Comparison of ENCODE assay signal across 43 cellular contexts in genomic region chr17:41453069-41453468, GRCh38. TPM values are rescaled to one million over a fixed set of nuclear protein-coding genes. Genes with fewer than 3 reads are reported as not detected.
"Had no signal": no experiment of that assay in that cellular context is flagged by ENCODE, and none has a peak within 500 bp of the region (broad histone marks: within the 10 kb centered on the region; RNA-seq: fewer than 3 reads in every experiment).

No MANE protein-coding gene starts in this region.

- H3K4me3 Mint-ChIP-seq: activated naive CD4-positive, alpha-beta T cell treated with anti-CD3 and anti-CD28 coated beads for 36 hours; activated naive CD4-positive, alpha-beta T cell treated with anti-CD3 and anti-CD28 coated beads, Interleukin-2, amount 10 ng/mL, durations not matched to agents 7 days and 5 days; activated naive CD4-positive, alpha-beta T cell treated with anti-CD3 and anti-CD28 coated beads, Interleukin-2, amount 50 U/mL, for 24 hours; activated naive CD8-positive, alpha-beta T cell; activated naive CD8-positive, alpha-beta T cell treated with anti-CD3 and anti-CD28 coated beads for 36 hours; activated naive CD8-positive, alpha-beta T cell treated with anti-CD3 and anti-CD28 coated beads, Interleukin-2, amount 10 ng/mL, durations not matched to agents 7 days and 5 days; activated naive CD8-positive, alpha-beta T cell treated with anti-CD3 and anti-CD28 coated beads, Interleukin-2, amount 50 U/mL, for 24 hours; activated T-cell treated with anti-CD3 and anti-CD28 coated beads, Interleukin-2, amount 50 U/mL, for 24 hours; activated T-cell treated with anti-CD3 and anti-CD28 coated beads, Interleukin-2, amount 50 U/mL, for 4 hours; activated T-cell treated with anti-CD3 and anti-CD28 coated beads, Interleukin-2, amount 50 U/mL, for 72 hours; activated T-helper 1 cell treated with anti-CD3 and anti-CD28 coated beads, Interleukin-12 subunit alpha, Interleukin-12 subunit beta, Interleukin-2, Interleukin-4 antibody, amounts not matched to agents 30 ng/mL and 10 ng/mL and 1 ng/mL, durations not matched to agents 14 hours and 24 hours and 36 hours; activated T-helper 17 cell treated with anti-CD3 and anti-CD28 coated beads, Interleukin-2, amount 50 U/mL, for 72 hours; brain; central memory CD8-positive, alpha-beta T cell had no signal

- H3K9me3 Mint-ChIP-seq: activated naive CD4-positive, alpha-beta T cell treated with anti-CD3 and anti-CD28 coated beads for 36 hours; activated naive CD4-positive, alpha-beta T cell treated with anti-CD3 and anti-CD28 coated beads, Interleukin-2, amount 10 ng/mL, durations not matched to agents 7 days and 5 days; activated naive CD4-positive, alpha-beta T cell treated with anti-CD3 and anti-CD28 coated beads, Interleukin-2, amount 50 U/mL, for 24 hours; activated naive CD4-positive, alpha-beta T cell treated with anti-CD3 and anti-CD28 coated beads, Interleukin-2, amount 50 U/mL, for 72 hours; activated naive CD8-positive, alpha-beta T cell treated with anti-CD3 and anti-CD28 coated beads for 36 hours; activated naive CD8-positive, alpha-beta T cell treated with anti-CD3 and anti-CD28 coated beads, Interleukin-2, amount 10 ng/mL, durations not matched to agents 7 days and 5 days; activated naive CD8-positive, alpha-beta T cell treated with anti-CD3 and anti-CD28 coated beads, Interleukin-2, amount 50 U/mL, for 24 hours; activated T-cell treated with anti-CD3 and anti-CD28 coated beads, Interleukin-2, amount 50 U/mL, for 24 hours; activated T-cell treated with anti-CD3 and anti-CD28 coated beads, Interleukin-2, amount 50 U/mL, for 4 hours; activated T-helper 1 cell treated with anti-CD3 and anti-CD28 coated beads, Interleukin-12 subunit alpha, Interleukin-12 subunit beta, Interleukin-2, Interleukin-4 antibody, amounts not matched to agents 30 ng/mL and 10 ng/mL and 1 ng/mL, durations not matched to agents 14 hours and 24 hours and 36 hours; activated T-helper 17 cell treated with anti-CD3 and anti-CD28 coated beads, Interleukin-2, amount 50 U/mL, for 72 hours; activated T-helper 2 cell treated with anti-CD3 and anti-CD28 coated beads, Interferon-gamma antibody, Interleukin-2, Interleukin-4, amounts not matched to agents 10 μg/mL and 5 μg/mL and 100 μg/mL, durations not matched to agents 14 hours and 24 hours and 36 hours; central memory CD8-positive, alpha-beta T cell had no signal

- H3K27me3 Mint-ChIP-seq: activated naive CD4-positive, alpha-beta T cell treated with anti-CD3 and anti-CD28 coated beads, Interleukin-2, amount 50 U/mL, for 24 hours; activated naive CD8-positive, alpha-beta T cell; activated naive CD8-positive, alpha-beta T cell treated with anti-CD3 and anti-CD28 coated beads for 36 hours; activated naive CD8-positive, alpha-beta T cell treated with anti-CD3 and anti-CD28 coated beads, Interleukin-2, amount 50 U/mL, for 24 hours had no signal

- H3K4me3 ChIP-seq: adrenal gland, ascending aorta, body of pancreas, breast epithelium, cardiac muscle cell had no signal

- H3K27me3 ChIP-seq: adrenal gland, ascending aorta, body of pancreas, brain microvascular endothelial cell, breast epithelium had no signal

- H3K27ac ChIP-seq: adrenal gland, ascending aorta, body of pancreas, brain microvascular endothelial cell, breast epithelium, cardiac muscle cell had no signal

- H3K27ac Mint-ChIP-seq: activated naive CD4-positive, alpha-beta T cell treated with anti-CD3 and anti-CD28 coated beads for 36 hours; activated naive CD4-positive, alpha-beta T cell treated with anti-CD3 and anti-CD28 coated beads, Interleukin-2, amount 10 ng/mL, durations not matched to agents 7 days and 5 days; activated naive CD4-positive, alpha-beta T cell treated with anti-CD3 and anti-CD28 coated beads, Interleukin-2, amount 50 U/mL, for 24 hours; activated naive CD8-positive, alpha-beta T cell; activated naive CD8-positive, alpha-beta T cell treated with anti-CD3 and anti-CD28 coated beads for 36 hours; activated naive CD8-positive, alpha-beta T cell treated with anti-CD3 and anti-CD28 coated beads, Interleukin-2, amount 10 ng/mL, durations not matched to agents 7 days and 5 days; activated naive CD8-positive, alpha-beta T cell treated with anti-CD3 and anti-CD28 coated beads, Interleukin-2, amount 50 U/mL, for 24 hours; activated T-cell treated with anti-CD3 and anti-CD28 coated beads, Interleukin-2, amount 50 U/mL, for 24 hours; activated T-cell treated with anti-CD3 and anti-CD28 coated beads, Interleukin-2, amount 50 U/mL, for 72 hours; activated T-helper 1 cell treated with anti-CD3 and anti-CD28 coated beads, Interleukin-12 subunit alpha, Interleukin-12 subunit beta, Interleukin-2, Interleukin-4 antibody, amounts not matched to agents 30 ng/mL and 10 ng/mL and 1 ng/mL, durations not matched to agents 14 hours and 24 hours and 36 hours; activated T-helper 17 cell treated with anti-CD3 and anti-CD28 coated beads, Interleukin-2, amount 50 U/mL, for 72 hours; activated T-helper 2 cell treated with anti-CD3 and anti-CD28 coated beads, Interferon-gamma antibody, Interleukin-2, Interleukin-4, amounts not matched to agents 10 μg/mL and 5 μg/mL and 100 μg/mL, durations not matched to agents 14 hours and 24 hours and 36 hours; brain had no signal

- ATAC-seq: activated naive CD4-positive, alpha-beta T cell treated with anti-CD3 and anti-CD28 coated beads, Interleukin-2, amount 50 U/mL, for 72 hours; activated naive CD8-positive, alpha-beta T cell treated with anti-CD3 and anti-CD28 coated beads, Interleukin-2, amount 50 U/mL, for 24 hours; activated T-cell treated with anti-CD3 and anti-CD28 coated beads, Interleukin-2, amount 50 U/mL, for 4 hours; activated T-cell treated with anti-CD3 and anti-CD28 coated beads, Interleukin-2, amount 50 U/mL, for 72 hours; activated T-helper 17 cell treated with anti-CD3 and anti-CD28 coated beads, Interleukin-2, amount 50 U/mL, for 72 hours; body of pancreas had no signal

- H3K9me3 ChIP-seq: adrenal gland, ascending aorta, body of pancreas, breast epithelium had no signal

- DNase-seq: activated effector memory CD4-positive, alpha-beta T cell treated with anti-CD3 and anti-CD28 coated beads, Interleukin-2, amount 50 U/mL, for 16 hours; activated effector memory CD4-positive, alpha-beta T cell treated with Interleukin-2 at 50 U/mL for 16 hours; activated gamma-delta T cell; activated gamma-delta T cell treated with Interleukin-2 at 50 U/mL for 16 hours; activated naive CD4-positive, alpha-beta T cell; activated naive CD4-positive, alpha-beta T cell treated with anti-CD3 and anti-CD28 coated beads for 36 hours; activated naive CD4-positive, alpha-beta T cell treated with anti-CD3 and anti-CD28 coated beads, Interleukin-2, amount 10 ng/mL, durations not matched to agents 7 days and 5 days; activated naive CD4-positive, alpha-beta T cell treated with anti-CD3 and anti-CD28 coated beads, Interleukin-2, amount 50 U/mL, for 16 hours; activated naive CD4-positive, alpha-beta T cell treated with Interleukin-2 at 50 U/mL for 16 hours; activated naive CD8-positive, alpha-beta T cell treated with anti-CD3 and anti-CD28 coated beads for 36 hours; activated naive CD8-positive, alpha-beta T cell treated with anti-CD3 and anti-CD28 coated beads, Interleukin-2, amount 10 ng/mL, durations not matched to agents 7 days and 5 days; activated naive CD8-positive, alpha-beta T cell treated with anti-CD3 and anti-CD28 coated beads, Interleukin-2, amount 50 U/mL, for 24 hours; activated T-cell treated with anti-CD3 and anti-CD28 coated beads, Interleukin-2, amount 50 U/mL, for 1 hour; activated T-cell treated with anti-CD3 and anti-CD28 coated beads, Interleukin-2, amount 50 U/mL, for 24 hours; activated T-cell treated with anti-CD3 and anti-CD28 coated beads, Interleukin-2, amount 50 U/mL, for 4 hours; activated T-cell treated with anti-CD3 and anti-CD28 coated beads, Interleukin-2, amount 50 U/mL, for 48 hours; activated T-cell treated with anti-CD3 and anti-CD28 coated beads, Interleukin-2, amount 50 U/mL, for 72 hours; adrenal gland; amniotic stem cell; amygdala; anterior cingulate cortex; aorta; body of pancreas; brain microvascular endothelial cell; caudate nucleus; central memory CD4-positive, alpha-beta T cell; cerebellar nuclear complex had no signal

- H3K36me3 ChIP-seq: adrenal gland, ascending aorta, brain microvascular endothelial cell, breast epithelium, cardiac muscle cell had no signal

- H3K4me1 Mint-ChIP-seq: activated naive CD4-positive, alpha-beta T cell treated with anti-CD3 and anti-CD28 coated beads, Interleukin-2, amount 10 ng/mL, durations not matched to agents 7 days and 5 days; activated naive CD4-positive, alpha-beta T cell treated with anti-CD3 and anti-CD28 coated beads, Interleukin-2, amount 50 U/mL, for 24 hours; activated naive CD8-positive, alpha-beta T cell treated with anti-CD3 and anti-CD28 coated beads for 36 hours; activated naive CD8-positive, alpha-beta T cell treated with anti-CD3 and anti-CD28 coated beads, Interleukin-2, amount 10 ng/mL, durations not matched to agents 7 days and 5 days; activated naive CD8-positive, alpha-beta T cell treated with anti-CD3 and anti-CD28 coated beads, Interleukin-2, amount 50 U/mL, for 24 hours; activated T-helper 17 cell treated with anti-CD3 and anti-CD28 coated beads, Interleukin-2, amount 50 U/mL, for 72 hours; brain had no signal

- H3K4me1 ChIP-seq: adrenal gland, ascending aorta, body of pancreas, breast epithelium had no signal

- FAIRE-seq: astrocyte, bronchial epithelial cell had no signal

- H3K36me3 Mint-ChIP-seq: activated naive CD4-positive, alpha-beta T cell treated with anti-CD3 and anti-CD28 coated beads, Interleukin-2, amount 10 ng/mL, durations not matched to agents 7 days and 5 days; activated naive CD4-positive, alpha-beta T cell treated with anti-CD3 and anti-CD28 coated beads, Interleukin-2, amount 50 U/mL, for 24 hours; activated naive CD4-positive, alpha-beta T cell treated with anti-CD3 and anti-CD28 coated beads, Interleukin-2, amount 50 U/mL, for 72 hours; activated naive CD8-positive, alpha-beta T cell; activated naive CD8-positive, alpha-beta T cell treated with anti-CD3 and anti-CD28 coated beads for 36 hours; activated naive CD8-positive, alpha-beta T cell treated with anti-CD3 and anti-CD28 coated beads, Interleukin-2, amount 10 ng/mL, durations not matched to agents 7 days and 5 days; brain had no signal

RNA-seq across cellular contexts. Expression of gene KRT38, which starts 12.3 kb away (rescaled TPM):
- total RNA-seq: activated naive CD4-positive, alpha-beta T cell treated with anti-CD3 and anti-CD28 coated beads for 36 hours; activated naive CD4-positive, alpha-beta T cell treated with anti-CD3 and anti-CD28 coated beads, Interleukin-2, amount 50 U/mL, for 72 hours; activated naive CD8-positive, alpha-beta T cell treated with anti-CD3 and anti-CD28 coated beads for 36 hours; activated naive CD8-positive, alpha-beta T cell treated with anti-CD3 and anti-CD28 coated beads, Interleukin-2, amount 10 ng/mL, durations not matched to agents 7 days and 5 days; activated T-cell treated with anti-CD3 and anti-CD28 coated beads, Interleukin-2, amount 50 U/mL, for 4 hours; activated T-cell treated with anti-CD3 and anti-CD28 coated beads, Interleukin-2, amount 50 U/mL, for 72 hours; activated T-helper 1 cell treated with anti-CD3 and anti-CD28 coated beads, Interleukin-12 subunit alpha, Interleukin-12 subunit beta, Interleukin-2, Interleukin-4 antibody, amounts not matched to agents 30 ng/mL and 10 ng/mL and 1 ng/mL, durations not matched to agents 14 hours and 24 hours and 36 hours; activated T-helper 17 cell treated with anti-CD3 and anti-CD28 coated beads, Interleukin-2, amount 50 U/mL, for 72 hours; activated T-helper 2 cell treated with anti-CD3 and anti-CD28 coated beads, Interferon-gamma antibody, Interleukin-2, Interleukin-4, amounts not matched to agents 10 μg/mL and 5 μg/mL and 100 μg/mL, durations not matched to agents 14 hours and 24 hours and 36 hours; adrenal gland; aorta; ascending aorta; astrocyte; body of pancreas; breast epithelium; bronchial epithelial cell; cardiac muscle cell; cardiac septum; cerebellum had no signal
- polyA plus RNA-seq: adipose tissue, adrenal gland, aorta, cardiac muscle cell had no signal

RNA-seq across cellular contexts. Expression of gene KRT32, which starts 14.1 kb away (rescaled TPM):
- total RNA-seq: activated naive CD4-positive, alpha-beta T cell treated with anti-CD3 and anti-CD28 coated beads for 36 hours; activated naive CD4-positive, alpha-beta T cell treated with anti-CD3 and anti-CD28 coated beads, Interleukin-2, amount 50 U/mL, for 72 hours; activated naive CD8-positive, alpha-beta T cell treated with anti-CD3 and anti-CD28 coated beads for 36 hours; activated naive CD8-positive, alpha-beta T cell treated with anti-CD3 and anti-CD28 coated beads, Interleukin-2, amount 10 ng/mL, durations not matched to agents 7 days and 5 days; activated T-cell treated with anti-CD3 and anti-CD28 coated beads, Interleukin-2, amount 50 U/mL, for 4 hours; activated T-cell treated with anti-CD3 and anti-CD28 coated beads, Interleukin-2, amount 50 U/mL, for 72 hours; activated T-helper 1 cell treated with anti-CD3 and anti-CD28 coated beads, Interleukin-12 subunit alpha, Interleukin-12 subunit beta, Interleukin-2, Interleukin-4 antibody, amounts not matched to agents 30 ng/mL and 10 ng/mL and 1 ng/mL, durations not matched to agents 14 hours and 24 hours and 36 hours; activated T-helper 17 cell treated with anti-CD3 and anti-CD28 coated beads, Interleukin-2, amount 50 U/mL, for 72 hours; activated T-helper 2 cell treated with anti-CD3 and anti-CD28 coated beads, Interferon-gamma antibody, Interleukin-2, Interleukin-4, amounts not matched to agents 10 μg/mL and 5 μg/mL and 100 μg/mL, durations not matched to agents 14 hours and 24 hours and 36 hours; adrenal gland; aorta; ascending aorta; astrocyte; body of pancreas; bronchial epithelial cell; cardiac muscle cell; cerebellum had no signal
- polyA plus RNA-seq: adrenal gland, aorta, cardiac muscle cell had no signal

RNA-seq across cellular contexts. Expression of gene KRT35, which starts 27.9 kb away (rescaled TPM):
- total RNA-seq: activated naive CD4-positive, alpha-beta T cell treated with anti-CD3 and anti-CD28 coated beads for 36 hours; activated naive CD4-positive, alpha-beta T cell treated with anti-CD3 and anti-CD28 coated beads, Interleukin-2, amount 50 U/mL, for 72 hours; activated naive CD8-positive, alpha-beta T cell treated with anti-CD3 and anti-CD28 coated beads for 36 hours; activated naive CD8-positive, alpha-beta T cell treated with anti-CD3 and anti-CD28 coated beads, Interleukin-2, amount 10 ng/mL, durations not matched to agents 7 days and 5 days; activated T-cell treated with anti-CD3 and anti-CD28 coated beads, Interleukin-2, amount 50 U/mL, for 4 hours; activated T-cell treated with anti-CD3 and anti-CD28 coated beads, Interleukin-2, amount 50 U/mL, for 72 hours; activated T-helper 1 cell treated with anti-CD3 and anti-CD28 coated beads, Interleukin-12 subunit alpha, Interleukin-12 subunit beta, Interleukin-2, Interleukin-4 antibody, amounts not matched to agents 30 ng/mL and 10 ng/mL and 1 ng/mL, durations not matched to agents 14 hours and 24 hours and 36 hours; activated T-helper 17 cell treated with anti-CD3 and anti-CD28 coated beads, Interleukin-2, amount 50 U/mL, for 72 hours; activated T-helper 2 cell treated with anti-CD3 and anti-CD28 coated beads, Interferon-gamma antibody, Interleukin-2, Interleukin-4, amounts not matched to agents 10 μg/mL and 5 μg/mL and 100 μg/mL, durations not matched to agents 14 hours and 24 hours and 36 hours; adrenal gland; aorta; ascending aorta; astrocyte; body of pancreas; breast epithelium; bronchial epithelial cell; cardiac muscle cell; cardiac septum; cerebellum had no signal
- polyA plus RNA-seq: adipose tissue, adrenal gland, aorta, cardiac muscle cell had no signal

RNA-seq across cellular contexts. Expression of gene KRT37, which starts 28.7 kb away (rescaled TPM):
- total RNA-seq: activated naive CD4-positive, alpha-beta T cell treated with anti-CD3 and anti-CD28 coated beads for 36 hours; activated naive CD4-positive, alpha-beta T cell treated with anti-CD3 and anti-CD28 coated beads, Interleukin-2, amount 50 U/mL, for 72 hours; activated naive CD8-positive, alpha-beta T cell treated with anti-CD3 and anti-CD28 coated beads for 36 hours; activated naive CD8-positive, alpha-beta T cell treated with anti-CD3 and anti-CD28 coated beads, Interleukin-2, amount 10 ng/mL, durations not matched to agents 7 days and 5 days; activated T-cell treated with anti-CD3 and anti-CD28 coated beads, Interleukin-2, amount 50 U/mL, for 4 hours; activated T-cell treated with anti-CD3 and anti-CD28 coated beads, Interleukin-2, amount 50 U/mL, for 72 hours; activated T-helper 1 cell treated with anti-CD3 and anti-CD28 coated beads, Interleukin-12 subunit alpha, Interleukin-12 subunit beta, Interleukin-2, Interleukin-4 antibody, amounts not matched to agents 30 ng/mL and 10 ng/mL and 1 ng/mL, durations not matched to agents 14 hours and 24 hours and 36 hours; activated T-helper 17 cell treated with anti-CD3 and anti-CD28 coated beads, Interleukin-2, amount 50 U/mL, for 72 hours; activated T-helper 2 cell treated with anti-CD3 and anti-CD28 coated beads, Interferon-gamma antibody, Interleukin-2, Interleukin-4, amounts not matched to agents 10 μg/mL and 5 μg/mL and 100 μg/mL, durations not matched to agents 14 hours and 24 hours and 36 hours; adrenal gland; aorta; ascending aorta; astrocyte; body of pancreas; breast epithelium; bronchial epithelial cell; cardiac muscle cell; cardiac septum; cerebellum had no signal
- polyA plus RNA-seq: adipose tissue, adrenal gland, aorta, cardiac muscle cell had no signal

RNA-seq across cellular contexts. Expression of gene KRT36, which starts 36.6 kb away (rescaled TPM):
- total RNA-seq: activated naive CD4-positive, alpha-beta T cell treated with anti-CD3 and anti-CD28 coated beads for 36 hours; activated naive CD4-positive, alpha-beta T cell treated with anti-CD3 and anti-CD28 coated beads, Interleukin-2, amount 50 U/mL, for 72 hours; activated naive CD8-positive, alpha-beta T cell treated with anti-CD3 and anti-CD28 coated beads for 36 hours; activated naive CD8-positive, alpha-beta T cell treated with anti-CD3 and anti-CD28 coated beads, Interleukin-2, amount 10 ng/mL, durations not matched to agents 7 days and 5 days; activated T-cell treated with anti-CD3 and anti-CD28 coated beads, Interleukin-2, amount 50 U/mL, for 4 hours; activated T-cell treated with anti-CD3 and anti-CD28 coated beads, Interleukin-2, amount 50 U/mL, for 72 hours; activated T-helper 1 cell treated with anti-CD3 and anti-CD28 coated beads, Interleukin-12 subunit alpha, Interleukin-12 subunit beta, Interleukin-2, Interleukin-4 antibody, amounts not matched to agents 30 ng/mL and 10 ng/mL and 1 ng/mL, durations not matched to agents 14 hours and 24 hours and 36 hours; activated T-helper 17 cell treated with anti-CD3 and anti-CD28 coated beads, Interleukin-2, amount 50 U/mL, for 72 hours; activated T-helper 2 cell treated with anti-CD3 and anti-CD28 coated beads, Interferon-gamma antibody, Interleukin-2, Interleukin-4, amounts not matched to agents 10 μg/mL and 5 μg/mL and 100 μg/mL, durations not matched to agents 14 hours and 24 hours and 36 hours; aorta; ascending aorta; astrocyte; body of pancreas; breast epithelium; cardiac muscle cell; cardiac septum; cerebellum had no signal
- polyA plus RNA-seq: adipose tissue, adrenal gland, cardiac muscle cell had no signal
